In genomic region chr12:64609543-64610091, GRCh38 we compare ENCODE assay signal across 8 cellular contexts. TPM values are rescaled to one million over a fixed set of nuclear protein-coding genes. Genes with fewer than 3 reads are reported as not detected.
DNase-seq lines count a peak whose midpoint lies in the region; ATAC-seq and FAIRE-seq lines count a peak whose summit lies in the region.

No MANE protein-coding gene starts in this region.

- H3K9me3 ChIP-seq in HUES64 (ENCODE audit: insufficient read depth, low read depth, low read length) = no peaks in the 10 kb centered on the region
- no peaks in the 10 kb centered on the region for H3K9me3 ChIP-seq in iPS DF 6.9 (ENCODE audit: control insufficient read depth, insufficient read depth, low read length)
- no peaks in the 10 kb centered on the region for H3K9me3 ChIP-seq in small intestine (ENCODE audit: control insufficient read depth, low read depth)

- peak overlapping the region; percentile 53 for H3K9ac ChIP-seq in HUES64 (ENCODE audit: low read depth, low read length)

- peak; percentile 77 for DNase-seq in DMS114 treated with DMSO at 0.1 percent for 48 hours (lab: John Stamatoyannopoulos, UW; ENCODE audit: unreplicated experiment)
- no peak for DNase-seq in activated T-cell treated with anti-CD3 and anti-CD28 coated beads, Interleukin-2, amount 50 U/mL, for 72 hours
- no peak for DNase-seq in iPS DF 6.9 (ENCODE audit: low read depth, low spot score)
- DNase-seq in small intestine = peak; percentile 48
- DNase-seq in NK-92 (lab: John Stamatoyannopoulos, UW; ENCODE audit: unreplicated experiment) = no peak

- H3K36me3 ChIP-seq in HUES64 (ENCODE audit: insufficient read depth, low read length) = no peaks in the 10 kb centered on the region
- no peaks in the 10 kb centered on the region for H3K36me3 ChIP-seq in iPS DF 6.9 (ENCODE audit: control insufficient read depth, insufficient read depth, low read length)
- H3K36me3 ChIP-seq in small intestine (ENCODE audit: control insufficient read depth in 2 of 2, insufficient read depth in 2 of 2, low read length in 2 of 2) = no peaks in the 10 kb centered on the region

- no peaks in the 10 kb centered on the region for H3K9me3 Mint-ChIP-seq in activated T-cell treated with anti-CD3 and anti-CD28 coated beads, Interleukin-2, amount 50 U/mL, for 72 hours

- no peak for FAIRE-seq in small intestine (lab: Jason Lieb, UNC)

- H3K4me1 ChIP-seq in HUES64 (ENCODE audit: insufficient read depth, low read length) (peaks cover 10% of the 10 kb centered on the region; the same call in 1 of the 2 replicates), iPS DF 6.9 (ENCODE audit: control insufficient read depth, insufficient read depth, low read length) (no peaks in the 10 kb centered on the region; the same call in 1 of the 2 replicates), small intestine (ENCODE audit: control insufficient read depth in 2 of 2, insufficient read depth in 1 of 2, low read depth in 1 of 2, low read length in 1 of 2) (no peaks in the 10 kb centered on the region)

- H3K4me1 Mint-ChIP-seq in activated T-cell treated with anti-CD3 and anti-CD28 coated beads, Interleukin-2, amount 50 U/mL, for 72 hours (ENCODE audit: low read depth) = peaks cover 31% of the 10 kb centered on the region

- H3K27ac Mint-ChIP-seq in activated T-cell treated with anti-CD3 and anti-CD28 coated beads, Interleukin-2, amount 50 U/mL, for 72 hours = peak overlapping the region; percentile 93

- H3K27me3 Mint-ChIP-seq in activated T-cell treated with anti-CD3 and anti-CD28 coated beads, Interleukin-2, amount 50 U/mL, for 72 hours (ENCODE audit: low read depth) = no peaks in the 10 kb centered on the region

- H3K36me3 Mint-ChIP-seq in activated T-cell treated with anti-CD3 and anti-CD28 coated beads, Interleukin-2, amount 50 U/mL, for 72 hours (ENCODE audit: insufficient read depth in 2 of 2) = peaks cover 9% of the 10 kb centered on the region in 2 donors

- peak overlapping the region; percentile 83 to 91 for H3K4me3 Mint-ChIP-seq in activated T-cell treated with anti-CD3 and anti-CD28 coated beads, Interleukin-2, amount 50 U/mL, for 72 hours

- H3K27ac ChIP-seq in HUES64 (ENCODE audit: low read depth, low read length) = peak overlapping the region; percentile 98
- H3K27ac ChIP-seq in iPS DF 6.9 (ENCODE audit: low read length) = peak overlapping the region; percentile 24
- peak overlapping the region; percentile 93 to 97 for H3K27ac ChIP-seq in small intestine (ENCODE audit: low read depth in 1 of 2, low read length in 1 of 2)

- WGBS in HUES64 = 0% methylated on average over 13 of the region's 15 CpGs
- no CpG with 5 or more reads among the region's 15 CpGs for WGBS in iPS DF 6.9 (ENCODE audit: insufficient coverage, insufficient read length)
- WGBS in small intestine, 3 donors = 0 to 2% (median 0%) methylated on average over 15 of the region's 15 CpGs

- ATAC-seq in activated T-cell treated with anti-CD3 and anti-CD28 coated beads, Interleukin-2, amount 50 U/mL, for 72 hours (replicated peaks in 1 of 2) = peak; percentile 0 to 2
- ATAC-seq in GM19397 (IDR thresholded peaks at IDR 0.05; ENCODE audit: unreplicated experiment) = no peak
- no peak for ATAC-seq in HG02970 (IDR thresholded peaks at IDR 0.05; ENCODE audit: low FRiP score, unreplicated experiment)

- H3K27me3 ChIP-seq in HUES64 (ENCODE audit: insufficient read depth, low read length) (no peaks in the 10 kb centered on the region), iPS DF 6.9 (ENCODE audit: control insufficient read depth, insufficient read depth, low read length) (no peaks in the 10 kb centered on the region), small intestine (ENCODE audit: control insufficient read depth in 2 of 2, insufficient read depth in 2 of 2, low read length in 2 of 2) (no peaks in the 10 kb centered on the region)

- H3K4me3 ChIP-seq in HUES64 (ENCODE audit: low read length) (peak overlapping the region; percentile 90), iPS DF 6.9 (ENCODE audit: low read length) (peak overlapping the region; percentile 96; the same call in 1 of the 2 replicates), small intestine (ENCODE audit: low read depth in 1 of 2, low read length in 2 of 2) (peak overlapping the region; percentile 97 to 98)

RNA-seq across cellular contexts. Expression of gene RASSF3, which starts 0.7 kb away (rescaled TPM):
- polyA plus RNA-seq in HUES64 (2013, experiment 1 of 2) = 26.9 TPM
- 27.2 TPM for polyA plus RNA-seq in HUES64 (2013, experiment 2 of 2)
- total RNA-seq in activated T-cell treated with anti-CD3 and anti-CD28 coated beads, Interleukin-2, amount 50 U/mL, for 72 hours = 10 to 100 TPM; 40.3 to 42.4 TPM
- polyA plus RNA-seq in small intestine = 10 to 100 TPM; 21.6 to 23.3 (median 22.2) TPM

Comparison
In these comparisons a context has a peak if more than half of its experiments do, and no peak if none do; other contexts are left out.
1. DNase-seq: peak in DMS114 treated with DMSO at 0.1 percent for 48 hours (single experiment) and small intestine (single experiment); none in activated T-cell treated with anti-CD3 and anti-CD28 coated beads, Interleukin-2, amount 50 U/mL, for 72 hours (0 of 2), iPS DF 6.9 (single experiment) and NK-92 (single experiment).
2. H3K27ac ChIP-seq: peak in every context shown above with its lines; median percentile 98 in HUES64; 95 in small intestine; 24 in iPS DF 6.9.
3. ATAC-seq: peak in activated T-cell treated with anti-CD3 and anti-CD28 coated beads, Interleukin-2, amount 50 U/mL, for 72 hours (2 of 2); none in GM19397 (single experiment) and HG02970 (single experiment).
4. Peak in every context shown above with its lines, with median percentiles within 50 percentile points of each other: H3K4me3 ChIP-seq.